ENCODE assay signal across 19 cellular contexts in the genomic region with DNA sequence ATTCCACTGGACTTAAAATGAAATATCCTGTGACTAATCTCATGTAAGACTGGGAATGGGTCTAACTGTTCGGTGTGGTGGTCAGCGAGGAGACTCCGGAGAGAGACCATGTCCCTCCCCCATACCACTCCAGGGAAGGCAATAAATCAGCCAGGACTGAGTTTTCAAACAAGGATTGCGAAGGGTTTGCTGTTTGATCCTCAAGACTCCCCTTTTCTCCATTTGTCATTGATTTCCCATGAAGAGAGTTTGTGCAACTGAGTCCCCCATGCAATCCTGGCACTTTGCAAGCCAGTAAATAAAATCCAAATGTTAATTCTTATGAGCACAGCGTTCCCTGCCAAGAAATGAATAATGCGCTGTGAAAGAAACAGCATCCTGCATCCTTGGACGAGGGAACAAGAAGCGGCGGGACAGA.
A peak's percentile ranks its signal among the peaks of the same experiment; 100 is the strongest.
DNase-seq lines count a peak whose midpoint lies in the region; ATAC-seq and TF ChIP-seq lines count a peak whose summit lies in the region.
"Had no signal": no experiment of that assay in that cellular context is flagged by ENCODE, and none has a peak within 500 bp of the region (broad histone marks: within the 10 kb centered on the region; RNA-seq: fewer than 3 reads in every experiment).

No MANE protein-coding gene starts in this region.

- DNase-seq in Right ventricle myocardium inferior (ENCODE audit: missing footprints), result no peak
- DNase-seq in cardiac septum (ENCODE audit: low spot score), result no peak
- no peak for DNase-seq in T-helper 2 cell treated with Interferon-gamma antibody and Interleukin-4, amounts not matched to agents 5 μg/mL and 100 μg/mL, for 36 hours (ENCODE audit: low spot score)
- no peak for DNase-seq in HuH-7.5 (ENCODE audit: low spot score)
- DNase-seq: AML-193; Calu3; CD4-positive, CD25-positive, alpha-beta regulatory T cell; MV-4-11; NCI-H1417 treated with DMSO at 0.1 percent for 48 hours; NCI-H2029 treated with DMSO at 0.1 percent for 48 hours; NCI-H510A; NCI-H82; SHP77 had no signal

- H3K27ac ChIP-seq in gastroesophageal sphincter, result peak overlapping the region in 2 of 4 donors; percentile 32 to 42
- peak overlapping the region; percentile 11 for H3K27ac ChIP-seq in rectal smooth muscle tissue (ENCODE audit: low read depth, low read length)

- no peaks in the 10 kb centered on the region for H3K27me3 ChIP-seq in gastroesophageal sphincter
- no peaks in the 10 kb centered on the region for H3K27me3 ChIP-seq in rectal smooth muscle tissue (ENCODE audit: control insufficient read depth, insufficient read depth, low read length)

- H3K4me3 Mint-ChIP-seq in T-helper 2 cell treated with Interferon-gamma antibody and Interleukin-4, amounts not matched to agents 5 μg/mL and 100 μg/mL, for 36 hours, result no peak overlapping the region
- H3K4me3 Mint-ChIP-seq: CD4-positive, CD25-positive, alpha-beta regulatory T cell; IgD-negative memory B cell had no signal

- H3K9ac ChIP-seq in rectal smooth muscle tissue (ENCODE audit: low read length), result no peak overlapping the region

- peaks cover 6% of the 10 kb centered on the region for H3K9me3 Mint-ChIP-seq in T-helper 2 cell treated with Interferon-gamma antibody and Interleukin-4, amounts not matched to agents 5 μg/mL and 100 μg/mL, for 36 hours

- H3K9me3 ChIP-seq in gastroesophageal sphincter, result peaks cover 0 to 19% (median 0%) of the 10 kb centered on the region in 3 donors

- H3K36me3 ChIP-seq in gastroesophageal sphincter, result no peaks in the 10 kb centered on the region
- no peaks in the 10 kb centered on the region for H3K36me3 ChIP-seq in rectal smooth muscle tissue (ENCODE audit: control insufficient read depth, insufficient read depth, low read length)

- ATAC-seq in Right ventricle myocardium inferior (peak; percentile 18), gastroesophageal sphincter (peak; percentile 77), HG02840 (IDR thresholded peaks at IDR 0.05; ENCODE audit: low FRiP score, unreplicated experiment) (no peak), SK-N-SH treated with all-trans-retinoic acid at 6 μM for 48 hours (no peak)
- ATAC-seq: Panc1 had no signal

- H3K4me1 Mint-ChIP-seq in T-helper 2 cell treated with Interferon-gamma antibody and Interleukin-4, amounts not matched to agents 5 μg/mL and 100 μg/mL, for 36 hours (ENCODE audit: low read depth), result no peaks in the 10 kb centered on the region
- H3K4me1 Mint-ChIP-seq: CD4-positive, CD25-positive, alpha-beta regulatory T cell; IgD-negative memory B cell had no signal

- H3K27me3 Mint-ChIP-seq in T-helper 2 cell treated with Interferon-gamma antibody and Interleukin-4, amounts not matched to agents 5 μg/mL and 100 μg/mL, for 36 hours (ENCODE audit: low read depth), result no peaks in the 10 kb centered on the region

- intact Hi-C loops in Right ventricle myocardium inferior (cut with DNase I) (no loop called here), cardiac septum (cut with DNase I) (no loop called here)

- H3K4me1 ChIP-seq in gastroesophageal sphincter (no peaks in the 10 kb centered on the region), rectal smooth muscle tissue (ENCODE audit: control insufficient read depth, insufficient read depth, low read length) (no peaks in the 10 kb centered on the region)

- no peak overlapping the region for H3K4me3 ChIP-seq in gastroesophageal sphincter
- H3K4me3 ChIP-seq in rectal smooth muscle tissue (ENCODE audit: low read length), result no peak overlapping the region

- H3K36me3 Mint-ChIP-seq in T-helper 2 cell treated with Interferon-gamma antibody and Interleukin-4, amounts not matched to agents 5 μg/mL and 100 μg/mL, for 36 hours (ENCODE audit: low read depth), result no peaks in the 10 kb centered on the region
- H3K36me3 Mint-ChIP-seq: CD4-positive, CD25-positive, alpha-beta regulatory T cell; IgD-negative memory B cell had no signal

- no peak for TF ChIP-seq EP300 in gastroesophageal sphincter (IDR thresholded peaks at IDR 0.05)

- TF ChIP-seq CTCF in gastroesophageal sphincter (IDR thresholded peaks at IDR 0.05), result no peak

- 47 to 55% methylated on average over 4 to 9 of the region's 9 CpGs for WGBS in gastroesophageal sphincter (ENCODE audit: low coverage in 1 of 2), 2 donors

- no peak overlapping the region for H3K27ac Mint-ChIP-seq in T-helper 2 cell treated with Interferon-gamma antibody and Interleukin-4, amounts not matched to agents 5 μg/mL and 100 μg/mL, for 36 hours
- H3K27ac Mint-ChIP-seq: CD4-positive, CD25-positive, alpha-beta regulatory T cell; IgD-negative memory B cell had no signal

- no peak for TF ChIP-seq POLR2A in gastroesophageal sphincter (IDR thresholded peaks at IDR 0.05)

TF ChIP-seq in SK-N-SH treated with all-trans-retinoic acid at 6 μM for 48 hours, 23 proteins besides CTCF, POLR2A, EP300 and RAD21 (continues in another document):
- TF ChIP-seq PATZ1 (CRISPR knock-in tag; IDR thresholded peaks at IDR 0.05; ENCODE audit: borderline replicate concordance) (no peak), PPARA (CRISPR knock-in tag; IDR thresholded peaks at IDR 0.05; ENCODE audit: borderline replicate concordance) (no peak), BACH2 (CRISPR knock-in tag; IDR thresholded peaks at IDR 0.05; ENCODE audit: borderline replicate concordance) (no peak), GLIS3 (CRISPR knock-in tag; IDR thresholded peaks at IDR 0.05) (no peak), ISL1 (CRISPR knock-in tag; IDR thresholded peaks at IDR 0.05) (no peak), TCF4 (CRISPR knock-in tag; IDR thresholded peaks at IDR 0.05; ENCODE audit: borderline replicate concordance) (no peak), ZC3H10 (CRISPR knock-in tag; IDR thresholded peaks at IDR 0.05) (no peak), POU6F1 (CRISPR knock-in tag; IDR thresholded peaks at IDR 0.05; ENCODE audit: borderline replicate concordance, low read depth) (no peak), ZNF70 (CRISPR knock-in tag; IDR thresholded peaks at IDR 0.05) (no peak), CSDC2 (CRISPR knock-in tag; IDR thresholded peaks at IDR 0.05) (no peak), SNAI2 (CRISPR knock-in tag; IDR thresholded peaks at IDR 0.05) (no peak), RARB (CRISPR knock-in tag; IDR thresholded peaks at IDR 0.05) (no peak), ESRRG (CRISPR knock-in tag; IDR thresholded peaks at IDR 0.05) (no peak)
- TF ChIP-seq, protein P1, sequence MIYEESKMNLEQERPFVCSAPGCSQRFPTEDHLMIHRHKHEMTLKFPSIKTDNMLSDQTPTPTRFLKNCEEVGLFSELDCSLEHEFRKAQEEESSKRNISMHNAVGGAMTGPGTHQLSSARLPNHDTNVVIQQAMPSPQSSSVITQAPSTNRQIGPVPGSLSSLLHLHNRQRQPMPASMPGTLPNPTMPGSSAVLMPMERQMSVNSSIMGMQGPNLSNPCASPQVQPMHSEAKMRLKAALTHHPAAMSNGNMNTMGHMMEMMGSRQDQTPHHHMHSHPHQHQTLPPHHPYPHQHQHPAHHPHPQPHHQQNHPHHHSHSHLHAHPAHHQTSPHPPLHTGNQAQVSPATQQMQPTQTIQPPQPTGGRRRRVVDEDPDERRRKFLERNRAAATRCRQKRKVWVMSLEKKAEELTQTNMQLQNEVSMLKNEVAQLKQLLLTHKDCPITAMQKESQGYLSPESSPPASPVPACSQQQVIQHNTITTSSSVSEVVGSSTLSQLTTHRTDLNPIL (CRISPR knock-in tag; IDR thresholded peaks at IDR 0.05; ENCODE audit: low read depth), result no peak

Comparison
In these comparisons a context has a peak if more than half of its experiments do, and no peak if none do; other contexts are left out.
1. ATAC-seq: peak in Right ventricle myocardium inferior (single experiment) and gastroesophageal sphincter (single experiment); none in HG02840 (single experiment) and SK-N-SH treated with all-trans-retinoic acid at 6 μM for 48 hours (single experiment).